Comparison of ENCODE assay signal across 14 cellular contexts in genomic region chr9:36217256-36217968, GRCh38. TPM values are rescaled to one million over a fixed set of nuclear protein-coding genes. Genes with fewer than 3 reads are reported as not detected.
A peak's percentile ranks its signal among the peaks of the same experiment; 100 is the strongest.
DNase-seq lines count a peak whose midpoint lies in the region; ATAC-seq and TF ChIP-seq lines count a peak whose summit lies in the region.
"Had no signal": no experiment of that assay in that cellular context is flagged by ENCODE, and none has a peak within 500 bp of the region (broad histone marks: within the 10 kb centered on the region; RNA-seq: fewer than 3 reads in every experiment).

No MANE protein-coding gene starts in this region.

- TF ChIP-seq CTCF in PC-9 (conservative IDR thresholded peaks at IDR 0.05) (no peak), body of pancreas (IDR thresholded peaks at IDR 0.05) (no peak)

- DNase-seq in activated T-cell treated with anti-CD3 and anti-CD28 coated beads, Interleukin-2, amount 50 U/mL, for 72 hours, result no peak
- no peak for DNase-seq in activated T-cell treated with anti-CD3 and anti-CD28 coated beads, Interleukin-2, amount 50 U/mL, for 4 hours
- DNase-seq in T-helper 17 cell, result no peak
- DNase-seq in fibroblast of gingiva (ENCODE audit: low read depth), result peak; percentile 19
- no peak for DNase-seq in stimulated activated naive B cell treated with anti-CD40 and anti-IgM and Interleukin-4, amounts not matched to agents 10 μg/mL and 1 μg/mL and 100 μg/mL, for 72 hours
- DNase-seq in PC-9, result no peak
- DNase-seq in body of pancreas, result no peak
- DNase-seq: activated CD8-positive, alpha-beta memory T cell treated with anti-CD3 and anti-CD28 coated beads, Interleukin-2, amount 50 U/mL, for 4 hours; NCI-H1436; SHP77; stimulated activated CD8-positive, alpha-beta memory T cell treated with anti-CD3 and anti-CD28 coated beads, Interleukin-4, amount 100 ng/mL, for 48 hours had no signal

- H2AFZ ChIP-seq in PC-9, result no peak overlapping the region
- H2AFZ ChIP-seq: hepatocyte had no signal

- H3K4me1 ChIP-seq in PC-9 (replicated peaks; ENCODE audit: insufficient read depth) (no peaks in the 10 kb centered on the region), body of pancreas (peaks cover 10% of the 10 kb centered on the region)

- H3K27me3 ChIP-seq in PC-9 (ENCODE audit: insufficient read depth, low read depth) (no peaks in the 10 kb centered on the region), body of pancreas (no peaks in the 10 kb centered on the region)
- H3K27me3 ChIP-seq: hepatocyte had no signal

- H3K4me3 ChIP-seq in PC-9, result no peak overlapping the region
- no peak overlapping the region for H3K4me3 ChIP-seq in body of pancreas
- H3K4me3 ChIP-seq: hepatocyte, K562 had no signal

- no peak overlapping the region for H3K4me2 ChIP-seq in PC-9
- H3K4me2 ChIP-seq: hepatocyte had no signal

- H3K9me3 Mint-ChIP-seq in activated T-cell treated with anti-CD3 and anti-CD28 coated beads, Interleukin-2, amount 50 U/mL, for 72 hours, result no peaks in the 10 kb centered on the region
- H3K9me3 Mint-ChIP-seq in activated T-cell treated with anti-CD3 and anti-CD28 coated beads, Interleukin-2, amount 50 U/mL, for 4 hours, result peaks cover 1% of the 10 kb centered on the region
- no peaks in the 10 kb centered on the region for H3K9me3 Mint-ChIP-seq in stimulated activated naive B cell treated with anti-CD40 and anti-IgM and Interleukin-4, amounts not matched to agents 10 μg/mL and 1 μg/mL and 100 μg/mL, for 72 hours

- H3K79me2 ChIP-seq in PC-9 (ENCODE audit: low read depth), result no peaks in the 10 kb centered on the region

- WGBS in body of pancreas, 2 donors, result 67 to 70% methylated on average over 12 to 13 of the region's 13 CpGs

- intact Hi-C loops in PC-9 (cut with micrococcal nuclease; ENCODE audit: unreplicated experiment) (no loop called here), body of pancreas (cut with DNase I) (no loop called here)

- H3K9me3 ChIP-seq in T-helper 17 cell (ENCODE audit: control insufficient read depth, low read length, poor library complexity, severe bottlenecking) (no peaks in the 10 kb centered on the region), PC-9 (ENCODE audit: insufficient read depth, low read depth) (no peaks in the 10 kb centered on the region), body of pancreas (no peaks in the 10 kb centered on the region)

- H3K36me3 ChIP-seq in PC-9 (ENCODE audit: low read depth), result peaks cover 9% of the 10 kb centered on the region; the same call in 1 of the 2 replicates
- peaks cover 0 to 12% of the 10 kb centered on the region in 2 donors for H3K36me3 ChIP-seq in body of pancreas (replicated peaks in 1 of 2; ENCODE audit: insufficient read depth in 1 of 2, low read depth in 2 of 2)

- peaks cover 16% of the 10 kb centered on the region for H4K20me1 ChIP-seq in PC-9 (ENCODE audit: insufficient read depth)

- H3K36me3 Mint-ChIP-seq in activated T-cell treated with anti-CD3 and anti-CD28 coated beads, Interleukin-2, amount 50 U/mL, for 72 hours (ENCODE audit: insufficient read depth in 2 of 2), result peaks cover 3 to 24% of the 10 kb centered on the region in 2 donors
- H3K36me3 Mint-ChIP-seq in activated T-cell treated with anti-CD3 and anti-CD28 coated beads, Interleukin-2, amount 50 U/mL, for 4 hours (ENCODE audit: insufficient read depth), result peaks cover 28% of the 10 kb centered on the region
- H3K36me3 Mint-ChIP-seq in T-helper 17 cell (ENCODE audit: low read depth), result peaks cover 14% of the 10 kb centered on the region
- H3K36me3 Mint-ChIP-seq in stimulated activated naive B cell treated with anti-CD40 and anti-IgM and Interleukin-4, amounts not matched to agents 10 μg/mL and 1 μg/mL and 100 μg/mL, for 72 hours, result peaks cover 37 to 52% of the 10 kb centered on the region in 2 donors

- peaks cover 37% of the 10 kb centered on the region; the same call in 1 of the 2 replicates for H3F3A ChIP-seq in PC-9 (ENCODE audit: insufficient read depth, low read depth)

- CTCF ChIA-PET in PC-9 (lab: Charles Lee), result no interaction called here

- TF ChIP-seq POLR2A in body of pancreas (IDR thresholded peaks at IDR 0.05), result no peak

- peaks cover 46% of the 10 kb centered on the region for H3K4me1 Mint-ChIP-seq in activated T-cell treated with anti-CD3 and anti-CD28 coated beads, Interleukin-2, amount 50 U/mL, for 72 hours (ENCODE audit: low read depth)
- H3K4me1 Mint-ChIP-seq in activated T-cell treated with anti-CD3 and anti-CD28 coated beads, Interleukin-2, amount 50 U/mL, for 4 hours (ENCODE audit: low read depth), result peaks cover 38% of the 10 kb centered on the region
- peaks cover 29% of the 10 kb centered on the region for H3K4me1 Mint-ChIP-seq in T-helper 17 cell
- H3K4me1 Mint-ChIP-seq in stimulated activated naive B cell treated with anti-CD40 and anti-IgM and Interleukin-4, amounts not matched to agents 10 μg/mL and 1 μg/mL and 100 μg/mL, for 72 hours, result peaks cover 21 to 25% of the 10 kb centered on the region in 2 donors

- no peak overlapping the region for H3K27ac ChIP-seq in PC-9
- H3K27ac ChIP-seq in body of pancreas, result no peak overlapping the region
- H3K27ac ChIP-seq: hepatocyte had no signal

- peak overlapping the region; percentile 39 to 44 for H3K4me3 Mint-ChIP-seq in activated T-cell treated with anti-CD3 and anti-CD28 coated beads, Interleukin-2, amount 50 U/mL, for 72 hours
- no peak overlapping the region for H3K4me3 Mint-ChIP-seq in activated T-cell treated with anti-CD3 and anti-CD28 coated beads, Interleukin-2, amount 50 U/mL, for 4 hours
- H3K4me3 Mint-ChIP-seq in T-helper 17 cell, result peak overlapping the region; percentile 73
- no peak overlapping the region for H3K4me3 Mint-ChIP-seq in stimulated activated naive B cell treated with anti-CD40 and anti-IgM and Interleukin-4, amounts not matched to agents 10 μg/mL and 1 μg/mL and 100 μg/mL, for 72 hours

- POLR2A ChIA-PET in PC-9 (lab: Charles Lee; ENCODE audit: unreplicated experiment), result no interaction called here

- ATAC-seq in activated T-cell treated with anti-CD3 and anti-CD28 coated beads, Interleukin-2, amount 50 U/mL, for 72 hours (replicated peaks in 1 of 2), result no peak
- ATAC-seq in activated T-cell treated with anti-CD3 and anti-CD28 coated beads, Interleukin-2, amount 50 U/mL, for 4 hours, result no peak
- ATAC-seq in T-helper 17 cell, result peak; percentile 30
- peak in 1 of 2 donors; percentile 31 for ATAC-seq in stimulated activated naive B cell treated with anti-CD40 and anti-IgM and Interleukin-4, amounts not matched to agents 10 μg/mL and 1 μg/mL and 100 μg/mL, for 72 hours (replicated peaks)
- no peak for ATAC-seq in body of pancreas
- no peak for ATAC-seq in GM18511 (IDR thresholded peaks at IDR 0.05; ENCODE audit: unreplicated experiment)
- ATAC-seq: K562 had no signal

- BruUV-seq in PC-9 (replicated peaks; lab: Mats Ljungman, UMichigan), result no TSS peak

- peak overlapping the region; percentile 81 for H3K27ac Mint-ChIP-seq in activated T-cell treated with anti-CD3 and anti-CD28 coated beads, Interleukin-2, amount 50 U/mL, for 72 hours
- H3K27ac Mint-ChIP-seq in T-helper 17 cell, result peak overlapping the region; percentile 94
- peak overlapping the region; percentile 83 for H3K27ac Mint-ChIP-seq in stimulated activated naive B cell treated with anti-CD40 and anti-IgM and Interleukin-4, amounts not matched to agents 10 μg/mL and 1 μg/mL and 100 μg/mL, for 72 hours

- no peaks in the 10 kb centered on the region for H3K27me3 Mint-ChIP-seq in activated T-cell treated with anti-CD3 and anti-CD28 coated beads, Interleukin-2, amount 50 U/mL, for 72 hours (ENCODE audit: low read depth)
- no peaks in the 10 kb centered on the region for H3K27me3 Mint-ChIP-seq in activated T-cell treated with anti-CD3 and anti-CD28 coated beads, Interleukin-2, amount 50 U/mL, for 4 hours (ENCODE audit: low read depth)
- H3K27me3 Mint-ChIP-seq in T-helper 17 cell, result no peaks in the 10 kb centered on the region
- no peaks in the 10 kb centered on the region for H3K27me3 Mint-ChIP-seq in stimulated activated naive B cell treated with anti-CD40 and anti-IgM and Interleukin-4, amounts not matched to agents 10 μg/mL and 1 μg/mL and 100 μg/mL, for 72 hours

- no peaks in the 10 kb centered on the region for H3K9me2 ChIP-seq in PC-9 (ENCODE audit: insufficient read depth)

RNA-seq across cellular contexts. Expression of gene CLTA, which starts 26.7 kb away (rescaled TPM):
- 10 to 100 TPM; 86.8 to 91.6 TPM for total RNA-seq in activated T-cell treated with anti-CD3 and anti-CD28 coated beads, Interleukin-2, amount 50 U/mL, for 72 hours
- total RNA-seq in activated T-cell treated with anti-CD3 and anti-CD28 coated beads, Interleukin-2, amount 50 U/mL, for 4 hours, result 100 to 1,000 TPM; 182 to 195 (median 183) TPM
- 10 to 100 TPM; 30.3 to 43.4 TPM for total RNA-seq in T-helper 17 cell
- total RNA-seq in PC-9 (2021), result 146 and 164 TPM in 2 replicates
- 100 to 1,000 TPM in 1 of 2 donors, 10 to 100 TPM in 1; 86.7 to 145 TPM for total RNA-seq in body of pancreas

RNA-seq across cellular contexts. Expression of gene GNE, which starts 40.8 kb away (rescaled TPM):
- 10 to 100 TPM; 19.1 to 19.5 TPM for total RNA-seq in activated T-cell treated with anti-CD3 and anti-CD28 coated beads, Interleukin-2, amount 50 U/mL, for 72 hours
- 10 to 100 TPM; 13.8 to 15.2 (median 14.3) TPM for total RNA-seq in activated T-cell treated with anti-CD3 and anti-CD28 coated beads, Interleukin-2, amount 50 U/mL, for 4 hours
- total RNA-seq in T-helper 17 cell (10 to 100 TPM; 13.3 to 15.4 TPM), PC-9 (2021) (20.2 and 23.2 TPM in 2 replicates), body of pancreas (10 to 100 TPM in 1 of 2 donors, 1 to 10 TPM in 1; 7.3 to 15.8 TPM)

RNA-seq across cellular contexts. Expression of gene CCIN, which starts 48.2 kb away (rescaled TPM):
- total RNA-seq in activated T-cell treated with anti-CD3 and anti-CD28 coated beads, Interleukin-2, amount 50 U/mL, for 72 hours, result under 1 TPM in 1 of 2 donors, not detected in 1; 0.12 TPM
- total RNA-seq in activated T-cell treated with anti-CD3 and anti-CD28 coated beads, Interleukin-2, amount 50 U/mL, for 4 hours, result not detected
- 1 to 10 TPM in 1 of 2 donors, under 1 TPM in 1; 0.50 to 1.4 TPM for total RNA-seq in T-helper 17 cell
- not detected in 2 replicates for total RNA-seq in PC-9 (2021)
- not detected for total RNA-seq in body of pancreas
- total RNA-seq: hepatocyte, K562 had no signal

Comparison
In these comparisons a context has a peak if more than half of its experiments do, and no peak if none do; other contexts are left out.
1. H3K4me3 Mint-ChIP-seq: peak in activated T-cell treated with anti-CD3 and anti-CD28 coated beads, Interleukin-2, amount 50 U/mL, for 72 hours (2 of 2) and T-helper 17 cell (single experiment); none in activated T-cell treated with anti-CD3 and anti-CD28 coated beads, Interleukin-2, amount 50 U/mL, for 4 hours (single experiment) and stimulated activated naive B cell treated with anti-CD40 and anti-IgM and Interleukin-4, amounts not matched to agents 10 μg/mL and 1 μg/mL and 100 μg/mL, for 72 hours (0 of 2).
2. Peak in every context shown above with its lines, with median percentiles within 50 percentile points of each other: H3K27ac Mint-ChIP-seq.